Comparison of ENCODE assay signal across 8 cellular contexts in the genomic region with DNA sequence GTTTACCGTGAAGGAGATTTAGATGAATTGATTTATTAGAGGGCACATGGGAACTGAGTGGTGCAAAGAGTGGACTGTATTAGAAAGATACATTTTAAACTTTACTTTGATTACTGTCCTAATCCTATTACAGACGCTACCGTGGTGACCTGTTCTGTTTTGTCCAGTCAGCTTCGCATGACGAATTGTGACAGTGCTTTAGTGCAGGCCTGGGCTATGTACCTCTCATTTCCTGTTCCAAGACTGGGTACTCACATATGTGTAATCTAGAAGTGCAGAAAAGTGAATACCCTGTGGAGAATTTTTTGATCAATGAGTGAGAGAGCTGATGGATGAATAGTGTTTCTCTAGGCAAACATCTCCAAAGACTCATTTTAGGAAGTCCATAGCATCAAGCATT.
"Had no signal": no experiment of that assay in that cellular context is flagged by ENCODE, and none has a peak within 500 bp of the region (broad histone marks: within the 10 kb centered on the region; RNA-seq: fewer than 3 reads in every experiment).

No MANE protein-coding gene starts in this region.

- DNase-seq: GDM1, GF-D8 had no signal

- ATAC-seq: GM12878 had no signal

- FAIRE-seq: G401.6, GM12878, GM12891, GM12892, GM18507, GM19239 had no signal

- H3K4me3 ChIP-seq: GM12878 had no signal
